ENCODE assay signal across 8 cellular contexts in genomic region chr7:26864309-26865093, GRCh38. TPM values are rescaled to one million over a fixed set of nuclear protein-coding genes. Genes with fewer than 3 reads are reported as not detected.
A peak's percentile ranks its signal among the peaks of the same experiment; 100 is the strongest.
DNase-seq lines count a peak whose midpoint lies in the region; ATAC-seq and TF ChIP-seq lines count a peak whose summit lies in the region.

TSS of gene SKAP2 (minus strand) at chr7:26864590. CDS start at chr7:26864429, 161 bp downstream.

- peak; percentile 96 for ATAC-seq in HG03432 (IDR thresholded peaks at IDR 0.05; ENCODE audit: unreplicated experiment)
- peak; percentile 96 for ATAC-seq in left lobe of liver

- H3K27me3 Mint-ChIP-seq in dendritic cell treated with granulocyte-macrophage colony-stimulating factor and Interleukin-4, amounts not matched to agents 40 ng/mL and 50 ng/mL, for 4 days = no peaks in the 10 kb centered on the region

- DNase-seq in Ammon's horn (ENCODE audit: low spot score) (peak; percentile 98), NCI-H526 (lab: John Stamatoyannopoulos, UW) (peak; percentile 97 to 99), left lobe of liver (ENCODE audit: low spot score) (peak; percentile 99)
- peak; percentile 66 to 72 for DNase-seq in activated CD4-positive, alpha-beta T cell treated with anti-CD3 and anti-CD28 coated beads, Interleukin-2, amount 50 U/mL, for 4 hours
- peak; percentile 73 for DNase-seq in stimulated activated CD4-positive, alpha-beta T cell treated with anti-CD3 and anti-CD28 coated beads, Interleukin-2, amount 100 ng/mL, for 4 hours (ENCODE audit: low read depth)

- TF ChIP-seq POLR2A in GM19099 (IDR thresholded peaks at IDR 0.05; ENCODE audit: extremely low read depth, insufficient read length, low read depth) = peak; percentile 94

- no peaks in the 10 kb centered on the region for H3K9me3 Mint-ChIP-seq in dendritic cell treated with granulocyte-macrophage colony-stimulating factor and Interleukin-4, amounts not matched to agents 40 ng/mL and 50 ng/mL, for 4 days

- H3K36me3 Mint-ChIP-seq in dendritic cell treated with granulocyte-macrophage colony-stimulating factor and Interleukin-4, amounts not matched to agents 40 ng/mL and 50 ng/mL, for 4 days (ENCODE audit: low read depth) = peaks cover 11% of the 10 kb centered on the region

- H3K4me1 Mint-ChIP-seq in dendritic cell treated with granulocyte-macrophage colony-stimulating factor and Interleukin-4, amounts not matched to agents 40 ng/mL and 50 ng/mL, for 4 days (ENCODE audit: low read depth) = peaks cover 20% of the 10 kb centered on the region

- intact Hi-C loops in dendritic cell treated with granulocyte-macrophage colony-stimulating factor and Interleukin-4, amounts not matched to agents 40 ng/mL and 50 ng/mL, for 4 days (cut with micrococcal nuclease) = loop anchor here (2.0 to 5.0 kb wide), 2 partner anchors 232 to 283 kb away; partner anchors contain the start of gene HOXA6

- H3K27ac Mint-ChIP-seq in dendritic cell treated with granulocyte-macrophage colony-stimulating factor and Interleukin-4, amounts not matched to agents 40 ng/mL and 50 ng/mL, for 4 days = peak within 1 kb of the TSS; percentile 100

- H3K4me3 Mint-ChIP-seq in dendritic cell treated with granulocyte-macrophage colony-stimulating factor and Interleukin-4, amounts not matched to agents 40 ng/mL and 50 ng/mL, for 4 days = peak within 1 kb of the TSS; percentile 100

RNA-seq across cellular contexts. Expression of gene SKAP2, which starts in this region (rescaled TPM):
- 5.2 TPM for total RNA-seq in left lobe of liver

Comparison
In these comparisons a context has a peak if more than half of its experiments do, and no peak if none do; other contexts are left out.
1. Peak in every context shown above with its lines: DNase-seq and ATAC-seq.